ENCODE assay signal across 3 cellular contexts in the genomic region with DNA sequence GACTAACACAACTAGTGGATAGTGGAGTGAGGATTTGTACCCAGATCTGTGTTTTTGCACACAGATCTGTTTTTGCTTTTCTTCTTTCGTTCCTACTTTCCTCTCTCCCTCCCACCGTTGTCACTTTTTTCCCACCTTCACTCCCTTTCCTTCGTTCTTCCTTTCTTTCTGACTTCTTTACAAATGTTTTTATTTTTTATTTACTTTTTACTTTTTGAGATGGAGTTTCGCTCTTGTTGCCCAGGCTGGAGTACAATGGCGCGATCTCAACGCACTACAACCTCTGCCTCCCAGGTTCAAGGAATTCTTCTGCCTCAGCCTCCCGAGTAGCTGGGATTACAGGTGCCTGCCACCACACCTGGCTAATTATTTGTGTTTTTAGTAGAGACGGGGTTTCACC. TPM values are rescaled to one million over a fixed set of nuclear protein-coding genes. Genes with fewer than 3 reads are reported as not detected.
DNase-seq lines count a peak whose midpoint lies in the region; ATAC-seq, FAIRE-seq and TF ChIP-seq lines count a peak whose summit lies in the region.
"Not testable (repeated sequence)": the region's sequence is repeated elsewhere in the genome, so short reads cannot be mapped to it uniquely, and the experiment has no call there.
"Had no signal": no experiment of that assay in that cellular context is flagged by ENCODE, and none has a peak within 500 bp of the region (broad histone marks: within the 10 kb centered on the region; RNA-seq: fewer than 3 reads in every experiment).

No MANE protein-coding gene starts in this region.

- H3K36me3 ChIP-seq in HEK293 (ENCODE audit: control insufficient read depth in 2 of 2, insufficient read depth in 1 of 2, low read length in 2 of 2), result not testable (repeated sequence)
- peaks cover 24% of the 10 kb centered on the region for H3K36me3 ChIP-seq in K562 (ENCODE audit: control insufficient read depth, insufficient read depth, low read length)

- CTCF ChIA-PET in HEK293 (lab: Yijun Ruan, JAX); K562 (lab: Yijun Ruan, JAX; ENCODE audit: low intra/inter-chr PET ratio): not testable (repeated sequence)

- H4K20me1 ChIP-seq in K562 (replicated peaks; ENCODE audit: control insufficient read depth, insufficient read depth, low read length), result not testable (repeated sequence)

- POLR2A ChIA-PET in HEK293 (lab: Yijun Ruan, JAX), result not testable (repeated sequence)
- POLR2A ChIA-PET in K562 (lab: Yijun Ruan, JAX), result interaction anchor here (1.1 to 1.5 kb wide), 5 partner anchors 17 to 26 kb away, joined by 3 to 6 read pairs (median 4); a partner anchor contains a TSS

- peaks cover 89% of the 10 kb centered on the region for H3K79me2 ChIP-seq in K562 (ENCODE audit: control insufficient read depth, insufficient read depth, low read length)

- intact Hi-C loops in K562 (cut with micrococcal nuclease), result loop anchor here (2.0 to 5.0 kb wide), 3 partner anchors 25 to 189 kb away; a partner anchor contains a TSS

- not testable (repeated sequence) for H3K4me3 ChIP-seq in HEK293 (ENCODE audit: low read depth, low read length); K562

- not testable (repeated sequence) for BruUV-seq in K562 (replicated peaks; lab: Mats Ljungman, UMichigan)

- not testable (repeated sequence) for H2AFZ ChIP-seq in K562 (ENCODE audit: low read depth, low read length)

- DNase-seq in K562 (ENCODE audit: extremely low read depth in 1 of 4, low spot score in 3 of 4), result not testable (repeated sequence)

- TF ChIP-seq RAD21 in K562 (CRISPR knock-in tag; conservative IDR thresholded peaks at IDR 0.05 in 1 of 2, IDR thresholded peaks at IDR 0.05 in 1 of 2), result not testable (repeated sequence)

- 71% methylated on average over 9 of the region's 9 CpGs for WGBS in K562 (ENCODE audit: insufficient coverage, low coverage, missing lambda C conversion rate)

- H3K4me2 ChIP-seq in K562 (ENCODE audit: insufficient read depth, low read length), result not testable (repeated sequence)

- H3K4me1 ChIP-seq in HEK293 (ENCODE audit: control insufficient read depth, insufficient read depth, low read length), result not testable (repeated sequence)
- H3K4me1 ChIP-seq in K562 (replicated peaks in 1 of 2; ENCODE audit: control insufficient read depth in 2 of 2, insufficient read depth in 2 of 2, low read length in 2 of 2), result peaks cover 28 to 48% of the 10 kb centered on the region in 2 experiments

- H3K9me1 ChIP-seq in K562 (ENCODE audit: control insufficient read depth, insufficient read depth, low read length), result not testable (repeated sequence)

- not testable (repeated sequence) for TF ChIP-seq EP300 in K562 (IDR thresholded peaks at IDR 0.05; ENCODE audit: low read length)

- not testable (repeated sequence) for H3K27me3 ChIP-seq in K562 (ENCODE audit: control insufficient read depth in 2 of 2, insufficient read depth in 2 of 2, low read length in 2 of 2)

- TF ChIP-seq CTCF in HEK293 (tag by site-specific recombination; IDR thresholded peaks at IDR 0.05); K562 (IDR thresholded peaks at IDR 0.05 in 2 of 3, conservative IDR thresholded peaks at IDR 0.05 in 1 of 3; ENCODE audit: insufficient read depth in 2 of 3, low read depth in 1 of 3, low read length in 3 of 3): not testable (repeated sequence)

- TF ChIP-seq POLR2A in K562 (conservative IDR thresholded peaks at IDR 0.05), result not testable (repeated sequence)

- H3K27ac ChIP-seq in HEK293 (ENCODE audit: extremely low read depth, low read depth, low read length), result not testable (repeated sequence)
- H3K27ac ChIP-seq in K562 (ENCODE audit: extremely low read depth, low read depth, low read length), result peak overlapping the region; percentile 96

- peak overlapping the region in 1 of 2 experiments; percentile 35; a peak in 1 of 4 replicates for H3K9ac ChIP-seq in K562 (ENCODE audit: insufficient read depth in 1 of 2, low read depth in 2 of 2, low read length in 2 of 2)

- H3K9me3 ChIP-seq in HEK293 (ENCODE audit: control insufficient read depth, insufficient read depth, low read depth, low read length); K562 (replicated peaks; ENCODE audit: control insufficient read depth, insufficient read depth, low read depth, low read length): not testable (repeated sequence)

- in situ Hi-C loops in K562 (cut with MboI), result not testable (repeated sequence)

- ATAC-seq in K562, result not testable (repeated sequence)

- not testable (repeated sequence) for FAIRE-seq in K562 (lab: Jason Lieb, UNC)

TF ChIP-seq in HEK293, 187 proteins besides CTCF, POLR2A, EP300 and RAD21:
- peak; percentile 89 for TF ChIP-seq PRDM1 (tag by site-specific recombination; IDR thresholded peaks at IDR 0.05)
TF ChIP-seq in HEK293: peak in this region for 1; not testable (repeated sequence) for 186.

TF ChIP-seq in K562, 482 proteins besides CTCF, POLR2A, EP300 and RAD21:
- TF ChIP-seq, protein P1, sequence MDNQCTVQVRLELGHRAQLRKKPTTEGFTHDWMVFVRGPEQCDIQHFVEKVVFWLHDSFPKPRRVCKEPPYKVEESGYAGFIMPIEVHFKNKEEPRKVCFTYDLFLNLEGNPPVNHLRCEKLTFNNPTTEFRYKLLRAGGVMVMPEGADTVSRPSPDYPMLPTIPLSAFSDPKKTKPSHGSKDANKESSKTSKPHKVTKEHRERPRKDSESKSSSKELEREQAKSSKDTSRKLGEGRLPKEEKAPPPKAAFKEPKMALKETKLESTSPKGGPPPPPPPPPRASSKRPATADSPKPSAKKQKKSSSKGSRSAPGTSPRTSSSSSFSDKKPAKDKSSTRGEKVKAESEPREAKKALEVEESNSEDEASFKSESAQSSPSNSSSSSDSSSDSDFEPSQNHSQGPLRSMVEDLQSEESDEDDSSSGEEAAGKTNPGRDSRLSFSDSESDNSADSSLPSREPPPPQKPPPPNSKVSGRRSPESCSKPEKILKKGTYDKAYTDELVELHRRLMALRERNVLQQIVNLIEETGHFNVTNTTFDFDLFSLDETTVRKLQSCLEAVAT (IDR thresholded peaks at IDR 0.05), result peak in 1 of 2 experiments; percentile 64; a peak in 1 of 4 replicates
- TF ChIP-seq NFIC (IDR thresholded peaks at IDR 0.05) (peak; percentile 12; the same call in 1 of the 2 replicates), CEBPB (tag; IDR thresholded peaks at IDR 0.05) (peak; percentile 70), NR2C1 (IDR thresholded peaks at IDR 0.05) (peak; percentile 29; the same call in 1 of the 2 replicates)
- TF ChIP-seq, protein P2, sequence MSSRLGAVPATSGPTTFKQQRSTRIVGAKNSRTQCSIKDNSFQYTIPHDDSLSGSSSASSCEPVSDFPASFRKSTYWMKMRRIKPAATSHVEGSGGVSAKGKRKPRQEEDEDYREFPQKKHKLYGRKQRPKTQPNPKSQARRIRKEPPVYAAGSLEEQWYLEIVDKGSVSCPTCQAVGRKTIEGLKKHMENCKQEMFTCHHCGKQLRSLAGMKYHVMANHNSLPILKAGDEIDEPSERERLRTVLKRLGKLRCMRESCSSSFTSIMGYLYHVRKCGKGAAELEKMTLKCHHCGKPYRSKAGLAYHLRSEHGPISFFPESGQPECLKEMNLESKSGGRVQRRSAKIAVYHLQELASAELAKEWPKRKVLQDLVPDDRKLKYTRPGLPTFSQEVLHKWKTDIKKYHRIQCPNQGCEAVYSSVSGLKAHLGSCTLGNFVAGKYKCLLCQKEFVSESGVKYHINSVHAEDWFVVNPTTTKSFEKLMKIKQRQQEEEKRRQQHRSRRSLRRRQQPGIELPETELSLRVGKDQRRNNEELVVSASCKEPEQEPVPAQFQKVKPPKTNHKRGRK (tag; IDR thresholded peaks at IDR 0.05), result peak; percentile 41
- TF ChIP-seq, protein P3, sequence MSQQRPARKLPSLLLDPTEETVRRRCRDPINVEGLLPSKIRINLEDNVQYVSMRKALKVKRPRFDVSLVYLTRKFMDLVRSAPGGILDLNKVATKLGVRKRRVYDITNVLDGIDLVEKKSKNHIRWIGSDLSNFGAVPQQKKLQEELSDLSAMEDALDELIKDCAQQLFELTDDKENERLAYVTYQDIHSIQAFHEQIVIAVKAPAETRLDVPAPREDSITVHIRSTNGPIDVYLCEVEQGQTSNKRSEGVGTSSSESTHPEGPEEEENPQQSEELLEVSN (IDR thresholded peaks at IDR 0.05; ENCODE audit: borderline replicate concordance in 1 of 2, extremely low read depth in 1 of 2, insufficient read depth in 1 of 2, insufficient read length in 1 of 2, low read depth in 1 of 2, low read length in 1 of 2, poor library complexity in 1 of 2, severe bottlenecking in 1 of 2), result peak in 1 of 2 experiments; percentile 21
- TF ChIP-seq NR2C1 (tag; IDR thresholded peaks at IDR 0.05), result not testable (repeated sequence)

RNA-seq across cellular contexts. Expression of a gene that starts 17.5 kb away (rescaled TPM):
- 83.6 and 231 TPM in 2 replicates for total RNA-seq in K562 (2011; cell fraction: chromatin; rRNA removed; ENCODE audit: low replicate concordance)
- 29.2 and 43.3 TPM in 2 replicates for total RNA-seq in K562 (2011; cell fraction: nucleolus; rRNA removed)
- 81.3 and 133 TPM in 2 replicates for total RNA-seq in K562 (2011; cell fraction: nucleoplasm; rRNA removed)
- 24.3 and 33.1 TPM in 2 replicates for total RNA-seq in K562 (2014; rRNA removed)
- 41.4 and 43.8 TPM in 2 replicates for total RNA-seq in K562 (2014; rRNA removed; fragmentation: Illumina TruSeq; extraction: Trizol)
- 26.8 and 28.0 TPM in 2 replicates for total RNA-seq in K562 (2015; rRNA removed; fragmentation: Illumina TruSeq; extraction: Trizol)
- 44.5 and 45.5 TPM in 2 replicates for total RNA-seq in K562 (2021)
- polyA plus RNA-seq in K562 (2011; rRNA removed), result 59.4 and 78.7 TPM in 2 replicates
- polyA plus RNA-seq in K562 (2011; cell fraction: cytosol; rRNA removed), result 36.5 and 44.9 TPM in 2 replicates
- 67.4 and 73.5 TPM in 2 replicates for polyA plus RNA-seq in K562 (2011; cell fraction: nucleus; rRNA removed)
- polyA plus RNA-seq in K562 (2012), result 21.9 and 27.0 TPM in 2 replicates
- 44.7 and 49.7 TPM in 2 replicates for polyA plus RNA-seq in K562 (2014; fragmentation: Illumina TruSeq; extraction: Trizol)
- 1 to 10 TPM; 6.7 to 8.2 TPM for polyA plus RNA-seq in K562 (2014; fragmentation: Nextera tagmentation; extraction: Ambion mirVana)
- 24.0 and 28.1 TPM in 2 replicates for polyA plus RNA-seq in K562 (2014; rRNA removed)
- 118 and 129 TPM in 2 replicates for polyA minus RNA-seq in K562 (2011; rRNA and poly(A)+ RNA removed)
- polyA minus RNA-seq in K562 (2011; cell fraction: cytosol; rRNA and poly(A)+ RNA removed), result 41.0 and 50.6 TPM in 2 replicates
- 73.6 and 103 TPM in 2 replicates for polyA minus RNA-seq in K562 (2011; cell fraction: nucleus; rRNA and poly(A)+ RNA removed)
- polyA plus RNA-seq: CD14-positive monocyte had no signal
